ENCODE assay signal across 12 cellular contexts in genomic region chr5:150491876-150492275, GRCh38. TPM values are rescaled to one million over a fixed set of nuclear protein-coding genes. Genes with fewer than 3 reads are reported as not detected.
DNase-seq lines count a peak whose midpoint lies in the region; ATAC-seq, FAIRE-seq and TF ChIP-seq lines count a peak whose summit lies in the region.
"Had no signal": no experiment of that assay in that cellular context is flagged by ENCODE, and none has a peak within 500 bp of the region (broad histone marks: within the 10 kb centered on the region; RNA-seq: fewer than 3 reads in every experiment).

No MANE protein-coding gene starts in this region.

- H3K4me1 ChIP-seq in adrenal gland (replicated peaks in 1 of 2) (peaks cover 56 to 69% of the 10 kb centered on the region in 2 donors), keratinocyte (ENCODE audit: control insufficient read depth, extremely low read depth, insufficient read depth, low read length) (peaks cover 74% of the 10 kb centered on the region)

- FAIRE-seq in keratinocyte (lab: Jason Lieb, UNC): no peak

- in situ Hi-C loops in G401 (cut with HindIII; ENCODE audit: low sequenced_read_pairs) (no loop called here), GM13977 (cut with MboI; ENCODE audit: low pct_unique_long_range_greater_than_20kb, low sequenced_read_pairs, unreplicated experiment) (no loop called here)

- H3K36me3 Mint-ChIP-seq in stimulated activated memory B cell treated with anti-CD40 and anti-IgM and Interleukin-4, amounts not matched to agents 10 μg/mL and 1 μg/mL and 100 μg/mL, for 72 hours: peaks cover 5% of the 10 kb centered on the region
- H3K36me3 Mint-ChIP-seq: activated naive CD8-positive, alpha-beta T cell treated with anti-CD3 and anti-CD28 coated beads for 36 hours; CD4-positive, CD25-positive, alpha-beta regulatory T cell had no signal

- peaks cover 74% of the 10 kb centered on the region for H3K79me2 ChIP-seq in keratinocyte (ENCODE audit: control insufficient read depth, insufficient read depth, low read length)

- no peak overlapping the region for H3K4me3 ChIP-seq in adrenal gland
- H3K4me3 ChIP-seq in keratinocyte (ENCODE audit: control insufficient read depth in 2 of 3, extremely low read depth in 1 of 3, insufficient read depth in 2 of 3, low read depth in 1 of 3, low read length in 3 of 3): no peak overlapping the region

- no peak overlapping the region for H2AFZ ChIP-seq in keratinocyte (ENCODE audit: control insufficient read depth, low read length)

- no peak for TF ChIP-seq POLR2A in adrenal gland (IDR thresholded peaks at IDR 0.05)

- H3K9me3 ChIP-seq in adrenal gland (replicated peaks in 1 of 3) (no peaks in the 10 kb centered on the region), keratinocyte (ENCODE audit: control insufficient read depth, low read depth, low read length) (no peaks in the 10 kb centered on the region)

- no peak overlapping the region for H3K4me3 Mint-ChIP-seq in stimulated activated memory B cell treated with anti-CD40 and anti-IgM and Interleukin-4, amounts not matched to agents 10 μg/mL and 1 μg/mL and 100 μg/mL, for 72 hours
- H3K4me3 Mint-ChIP-seq: activated naive CD8-positive, alpha-beta T cell treated with anti-CD3 and anti-CD28 coated beads for 36 hours; CD4-positive, CD25-positive, alpha-beta regulatory T cell had no signal

- H3K27me3 Mint-ChIP-seq in stimulated activated memory B cell treated with anti-CD40 and anti-IgM and Interleukin-4, amounts not matched to agents 10 μg/mL and 1 μg/mL and 100 μg/mL, for 72 hours: no peaks in the 10 kb centered on the region

- H3K27me3 ChIP-seq in adrenal gland (no peaks in the 10 kb centered on the region), keratinocyte (ENCODE audit: control insufficient read depth, extremely low read depth, insufficient read depth, low read length) (no peaks in the 10 kb centered on the region)

- peaks cover 56% of the 10 kb centered on the region for H3K4me1 Mint-ChIP-seq in stimulated activated memory B cell treated with anti-CD40 and anti-IgM and Interleukin-4, amounts not matched to agents 10 μg/mL and 1 μg/mL and 100 μg/mL, for 72 hours

- peak overlapping the region; percentile 62 for H3K27ac Mint-ChIP-seq in stimulated activated memory B cell treated with anti-CD40 and anti-IgM and Interleukin-4, amounts not matched to agents 10 μg/mL and 1 μg/mL and 100 μg/mL, for 72 hours
- H3K27ac Mint-ChIP-seq: activated naive CD8-positive, alpha-beta T cell treated with anti-CD3 and anti-CD28 coated beads for 36 hours; CD4-positive, CD25-positive, alpha-beta regulatory T cell had no signal

- TF ChIP-seq CTCF in adrenal gland (IDR thresholded peaks at IDR 0.05) (no peak), keratinocyte (optimal IDR thresholded peaks at IDR 0.05 in 1 of 3, IDR thresholded peaks at IDR 0.05 in 1 of 3, conservative IDR thresholded peaks at IDR 0.05 in 1 of 3; ENCODE audit: extremely low read depth in 1 of 3, insufficient read depth in 2 of 3, low read length in 3 of 3) (no peak), GM13977 (IDR thresholded peaks at IDR 0.05; ENCODE audit: extremely low read depth, insufficient read depth, missing control alignments) (no peak)

- H3K27ac ChIP-seq in adrenal gland (peak overlapping the region in 3 of 5 donors; percentile 30 to 97 (median 90)), keratinocyte (ENCODE audit: control insufficient read depth, insufficient read depth, low read length) (peak overlapping the region; percentile 88)

- H3K36me3 ChIP-seq in adrenal gland (replicated peaks in 1 of 2) (no peaks in the 10 kb centered on the region), keratinocyte (ENCODE audit: control insufficient read depth in 2 of 2, extremely low read depth in 1 of 2, insufficient read depth in 2 of 2, low read length in 2 of 2) (peaks cover 1 to 2% of the 10 kb centered on the region in 2 experiments)

- H3K9me1 ChIP-seq in keratinocyte (ENCODE audit: control insufficient read depth, extremely low read depth, insufficient read depth, low read length): peaks cover 6% of the 10 kb centered on the region

- H4K20me1 ChIP-seq in keratinocyte (ENCODE audit: control insufficient read depth, extremely low read depth, insufficient read depth, low read length): no peaks in the 10 kb centered on the region

- no peak for ATAC-seq in stimulated activated memory B cell treated with anti-CD40 and anti-IgM and Interleukin-4, amounts not matched to agents 10 μg/mL and 1 μg/mL and 100 μg/mL, for 72 hours
- ATAC-seq in HG02885 (IDR thresholded peaks at IDR 0.05; ENCODE audit: poor library complexity, unreplicated experiment): no peak

- 70 to 78% (median 75%) methylated on average over 4 of the region's 4 CpGs for WGBS in adrenal gland, 4 donors

- peak overlapping the region; percentile 76 for H3K4me2 ChIP-seq in keratinocyte (ENCODE audit: control insufficient read depth, extremely low read depth, insufficient read depth, low read depth, low read length)

- dilution Hi-C loops in keratinocyte (cut with MboI; ENCODE audit: extremely low pct_ligation_motif_present, low sequenced_read_pairs): no loop called here

- intact Hi-C loops in adrenal gland (cut with DNase I): no loop called here

- H3K9ac ChIP-seq in keratinocyte (ENCODE audit: control insufficient read depth, extremely low read depth, insufficient read depth, low read length): peak overlapping the region; percentile 49

- H3K9me3 Mint-ChIP-seq in stimulated activated memory B cell treated with anti-CD40 and anti-IgM and Interleukin-4, amounts not matched to agents 10 μg/mL and 1 μg/mL and 100 μg/mL, for 72 hours: no peaks in the 10 kb centered on the region
- H3K9me3 Mint-ChIP-seq: activated naive CD8-positive, alpha-beta T cell treated with anti-CD3 and anti-CD28 coated beads for 36 hours had no signal

- DNase-seq in G401 (ENCODE audit: low spot score) (peak; percentile 76), adrenal gland (no peak), keratinocyte (ENCODE audit: low read depth, low spot score) (no peak), SHP77 (lab: John Stamatoyannopoulos, UW) (no peak), GM13977 (ENCODE audit: low spot score) (no peak), DMS53 treated with DMSO at 0.1 percent for 48 hours (lab: John Stamatoyannopoulos, UW; ENCODE audit: unreplicated experiment) (no peak)
- DNase-seq: activated naive CD8-positive, alpha-beta T cell treated with anti-CD3 and anti-CD28 coated beads for 36 hours; CD4-positive, CD25-positive, alpha-beta regulatory T cell; effector memory CD4-positive, alpha-beta T cell; GDM1 had no signal

RNA-seq across cellular contexts. Expression of gene NDST1, which starts 16.1 kb away (rescaled TPM):
- total RNA-seq in G401 (2014; rRNA removed; shearing (Covaris generic)): 68.1 and 76.0 TPM in 2 replicates
- total RNA-seq in adrenal gland: 100 to 1,000 TPM in 6 of 8 donors, 10 to 100 TPM in 2; 80.7 to 154 (median 106) TPM
- polyA plus RNA-seq in adrenal gland (10 to 100 TPM in 2 of 3 donors, 1 to 10 TPM in 1; 9.6 to 37.5 (median 21.1) TPM), keratinocyte (24.9 to 43.5 TPM (median 36.2 TPM) in 3 replicates)
- 8.3 TPM for polyA plus RNA-seq in keratinocyte (2011; ENCODE audit: low read depth)
- polyA plus RNA-seq in keratinocyte (2011; cell fraction: cytosol; rRNA removed): 31.9 and 37.2 TPM in 2 replicates
- polyA plus RNA-seq in keratinocyte (2011; cell fraction: nucleus; rRNA removed): 106 and 123 TPM in 2 replicates
- polyA plus RNA-seq in keratinocyte (2012; ENCODE audit: low replicate concordance): 21.8 and 60.7 TPM in 2 replicates
- 60.2 to 180 TPM (median 69.9 TPM) in 3 replicates for polyA minus RNA-seq in keratinocyte
- polyA minus RNA-seq in keratinocyte (2011; cell fraction: cytosol; rRNA and poly(A)+ RNA removed): 62.7 TPM
- polyA minus RNA-seq in keratinocyte (2011; cell fraction: nucleus; rRNA and poly(A)+ RNA removed): 122 and 151 TPM in 2 replicates
- polyA plus RNA-seq: CD4-positive, CD25-positive, alpha-beta regulatory T cell had no signal

RNA-seq across cellular contexts. Expression of gene RPS14, which starts 42.3 kb away (rescaled TPM):
- 3,973 and 5,195 TPM in 2 replicates for total RNA-seq in G401 (2014; rRNA removed; shearing (Covaris generic))
- 1,000 to 10,000 TPM; 1,380 to 3,506 (median 1,891) TPM for total RNA-seq in adrenal gland
- 1,000 to 10,000 TPM; 1,067 to 2,924 (median 1,712) TPM for polyA plus RNA-seq in adrenal gland
- 3,540 to 4,624 TPM (median 3,588 TPM) in 3 replicates for polyA plus RNA-seq in keratinocyte
- 630 TPM for polyA plus RNA-seq in keratinocyte (2011; ENCODE audit: low read depth)
- 6,466 and 6,976 TPM in 2 replicates for polyA plus RNA-seq in keratinocyte (2011; cell fraction: cytosol; rRNA removed)
- 1,255 and 1,377 TPM in 2 replicates for polyA plus RNA-seq in keratinocyte (2011; cell fraction: nucleus; rRNA removed)
- 2,935 and 4,321 TPM in 2 replicates for polyA plus RNA-seq in keratinocyte (2012; ENCODE audit: low replicate concordance)
- polyA minus RNA-seq in keratinocyte: 778 to 1,315 TPM (median 1,196 TPM) in 3 replicates
- 781 TPM for polyA minus RNA-seq in keratinocyte (2011; cell fraction: cytosol; rRNA and poly(A)+ RNA removed)
- 129 and 187 TPM in 2 replicates for polyA minus RNA-seq in keratinocyte (2011; cell fraction: nucleus; rRNA and poly(A)+ RNA removed)
